Comparison of ENCODE assay signal across 8 cellular contexts in the genomic region with DNA sequence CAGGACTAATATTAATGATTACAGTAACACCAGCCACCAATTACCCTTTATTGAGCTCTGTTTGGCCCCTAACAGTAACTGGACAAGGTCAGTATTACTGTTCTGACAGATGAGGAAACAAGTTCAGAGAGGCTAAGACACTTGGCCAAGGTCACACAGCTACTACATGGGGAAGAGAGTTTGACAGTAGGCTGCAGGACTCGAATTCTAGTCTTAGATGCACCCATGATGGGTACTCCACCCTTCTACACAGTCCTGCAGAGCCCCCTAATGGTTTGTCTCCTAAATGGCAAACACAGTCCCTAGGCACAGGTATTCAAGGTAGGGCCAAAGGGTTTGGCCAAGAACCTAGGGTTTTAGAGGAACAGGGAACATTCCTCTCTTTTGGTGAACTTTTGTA.
A peak's percentile ranks its signal among the peaks of the same experiment; 100 is the strongest.
DNase-seq lines count a peak whose midpoint lies in the region; ATAC-seq and TF ChIP-seq lines count a peak whose summit lies in the region.

No MANE protein-coding gene starts in this region.

- peaks cover 12% of the 10 kb centered on the region for H3K79me2 ChIP-seq in DOHH2 (ENCODE audit: control insufficient read depth, low read length)

- no peaks in the 10 kb centered on the region for H3K36me3 Mint-ChIP-seq in T-helper 17 cell (ENCODE audit: low read depth)

- H3K27ac Mint-ChIP-seq in T-helper 17 cell, result no peak overlapping the region

- H3K36me3 ChIP-seq in DOHH2 (ENCODE audit: control insufficient read depth, low read length) (no peaks in the 10 kb centered on the region), HEK293 (ENCODE audit: control insufficient read depth in 2 of 2, insufficient read depth in 1 of 2, low read length in 2 of 2) (no peaks in the 10 kb centered on the region), left lung (no peaks in the 10 kb centered on the region)

- H3K27me3 ChIP-seq in DOHH2 (ENCODE audit: control insufficient read depth, low read length) (no peaks in the 10 kb centered on the region), left lung (no peaks in the 10 kb centered on the region)

- TF ChIP-seq CTCF in DOHH2 (IDR thresholded peaks at IDR 0.05; ENCODE audit: low read depth, low read length, poor library complexity, severe bottlenecking) (peak; percentile 56), HEK293 (tag by site-specific recombination; IDR thresholded peaks at IDR 0.05) (no peak), left lung (IDR thresholded peaks at IDR 0.05) (peak in 1 of 2 donors; percentile 36)

- peaks cover 28% of the 10 kb centered on the region for H3K27me3 Mint-ChIP-seq in T-helper 17 cell

- H3K4me1 Mint-ChIP-seq in T-helper 17 cell, result peaks cover 6% of the 10 kb centered on the region

- H4K20me1 ChIP-seq in DOHH2 (ENCODE audit: control insufficient read depth, insufficient read depth, low read depth, low read length), result peaks cover 5% of the 10 kb centered on the region; the same call in 1 of the 2 replicates

- H3K9me2 ChIP-seq in DOHH2 (replicated peaks; ENCODE audit: control insufficient read depth, low read length), result no peaks in the 10 kb centered on the region

- intact Hi-C loops in left lung (cut with DNase I), result no loop called here

- POLR2A ChIA-PET in HEK293 (lab: Yijun Ruan, JAX), result no interaction called here

- H3K4me3 ChIP-seq in DOHH2 (ENCODE audit: low read length), result no peak overlapping the region
- no peak overlapping the region for H3K4me3 ChIP-seq in HEK293 (ENCODE audit: low read depth, low read length)
- H3K4me3 ChIP-seq in left lung, result no peak overlapping the region

- H3K9me3 ChIP-seq in DOHH2 (ENCODE audit: control insufficient read depth, insufficient read depth, low read length) (no peaks in the 10 kb centered on the region), HEK293 (ENCODE audit: control insufficient read depth, insufficient read depth, low read depth, low read length) (no peaks in the 10 kb centered on the region), T-helper 17 cell (ENCODE audit: control insufficient read depth, low read length, poor library complexity, severe bottlenecking) (no peaks in the 10 kb centered on the region), left lung (no peaks in the 10 kb centered on the region)

- H3K4me2 ChIP-seq in DOHH2 (ENCODE audit: low read length), result no peak overlapping the region

- peaks cover 36% of the 10 kb centered on the region for H3K4me1 ChIP-seq in DOHH2 (ENCODE audit: control insufficient read depth, low read length)
- no peaks in the 10 kb centered on the region for H3K4me1 ChIP-seq in HEK293 (ENCODE audit: control insufficient read depth, insufficient read depth, low read length)
- peaks cover 0 to 28% of the 10 kb centered on the region in 2 donors for H3K4me1 ChIP-seq in left lung

- peak; percentile 75 for ATAC-seq in T-helper 17 cell
- ATAC-seq in left lung, result peak; percentile 33
- ATAC-seq in GM21576 (IDR thresholded peaks at IDR 0.05; ENCODE audit: unreplicated experiment), result no peak

- H3F3A ChIP-seq in DOHH2 (ENCODE audit: control insufficient read depth, insufficient read depth), result peaks cover 4% of the 10 kb centered on the region

- H3K27ac ChIP-seq in DOHH2 (ENCODE audit: low read depth, low read length) (no peak overlapping the region), HEK293 (ENCODE audit: extremely low read depth, low read depth, low read length) (no peak overlapping the region), left lung (no peak overlapping the region)

- H3K4me3 Mint-ChIP-seq in T-helper 17 cell, result no peak overlapping the region

- no peak for DNase-seq in T-helper 17 cell
- no peak for DNase-seq in left lung
- no peak for DNase-seq in NCI-H1417 treated with DMSO at 0.1 percent for 48 hours (lab: John Stamatoyannopoulos, UW)
- no peak for DNase-seq in mucosa of gallbladder (ENCODE audit: low spot score)
- DNase-seq in medulla oblongata (ENCODE audit: extremely low spot score), result no peak

- CTCF ChIA-PET in HEK293 (lab: Yijun Ruan, JAX), result interaction anchor here (0.6 to 1.6 kb wide), 6 partner anchors 8 to 297 kb away, joined by 3 to 4 read pairs (median 3); no protein-coding TSS in a partner anchor

TF ChIP-seq in HEK293, 187 proteins besides CTCF, POLR2A, EP300 and RAD21:
- TF ChIP-seq ZNF654 (tag by site-specific recombination; IDR thresholded peaks at IDR 0.05; ENCODE audit: low read depth) (peak; percentile 42), ZNF843 (tag by site-specific recombination; IDR thresholded peaks at IDR 0.05) (no peak), ZNF768 (tag by site-specific recombination; IDR thresholded peaks at IDR 0.05) (0 out of 2 replicates have a peak, but pooled peaks have one; percentile 65)
